Comparison of ENCODE assay signal across 17 cellular contexts in genomic region chr12:71787574-71787973, GRCh38. TPM values are rescaled to one million over a fixed set of nuclear protein-coding genes. Genes with fewer than 3 reads are reported as not detected.
DNase-seq lines count a peak whose midpoint lies in the region; ATAC-seq, FAIRE-seq and TF ChIP-seq lines count a peak whose summit lies in the region.
"Had no signal": no experiment of that assay in that cellular context is flagged by ENCODE, and none has a peak within 500 bp of the region (broad histone marks: within the 10 kb centered on the region; RNA-seq: fewer than 3 reads in every experiment).

No MANE protein-coding gene starts in this region.

- FAIRE-seq in K562 (lab: Jason Lieb, UNC): no peak
- FAIRE-seq: bronchial epithelial cell had no signal

- no peak overlapping the region for H3K4me3 ChIP-seq in right cardiac atrium (ENCODE audit: low read length)
- no peak overlapping the region for H3K4me3 ChIP-seq in heart right ventricle
- H3K4me3 ChIP-seq in K562: no peak overlapping the region
- H3K4me3 ChIP-seq in upper lobe of right lung: no peak overlapping the region
- no peak overlapping the region for H3K4me3 ChIP-seq in gastrocnemius medialis
- H3K4me3 ChIP-seq: lower lobe of right lung, PC-9 had no signal

- H3K27me3 ChIP-seq in right cardiac atrium (ENCODE audit: control insufficient read depth, insufficient read depth) (no peaks in the 10 kb centered on the region), heart right ventricle (no peaks in the 10 kb centered on the region), K562 (ENCODE audit: control insufficient read depth in 2 of 2, insufficient read depth in 2 of 2, low read length in 2 of 2) (no peaks in the 10 kb centered on the region), upper lobe of right lung (no peaks in the 10 kb centered on the region), gastrocnemius medialis (no peaks in the 10 kb centered on the region)

- peaks cover 79% of the 10 kb centered on the region for H3K36me3 Mint-ChIP-seq in stimulated activated effector memory CD8-positive, alpha-beta T cell treated with anti-CD3 and anti-CD28 coated beads, Interleukin-12 subunit alpha, Interleukin-12 subunit beta, amount 100 ng/mL, for 72 hours

- CTCF ChIA-PET in K562 (lab: Yijun Ruan, JAX; ENCODE audit: low intra/inter-chr PET ratio): no interaction called here

- in situ Hi-C loops in K562 (cut with MboI): no loop called here
- in situ Hi-C loops in gastrocnemius medialis (cut with MboI; ENCODE audit: low sequenced_read_pairs in 4 of 4): no loop called here

- no peak for TF ChIP-seq CTCF in heart right ventricle (IDR thresholded peaks at IDR 0.05)
- TF ChIP-seq CTCF in K562 (IDR thresholded peaks at IDR 0.05 in 2 of 3, conservative IDR thresholded peaks at IDR 0.05 in 1 of 3; ENCODE audit: insufficient read depth in 2 of 3, low read depth in 1 of 3, low read length in 3 of 3): no peak
- no peak for TF ChIP-seq CTCF in upper lobe of right lung (IDR thresholded peaks at IDR 0.05)
- TF ChIP-seq CTCF in gastrocnemius medialis (IDR thresholded peaks at IDR 0.05 in 4 of 5, conservative IDR thresholded peaks at IDR 0.05 in 1 of 5): no peak

- H3K9me3 ChIP-seq in right cardiac atrium (ENCODE audit: control insufficient read depth, low read length) (no peaks in the 10 kb centered on the region), heart right ventricle (no peaks in the 10 kb centered on the region), K562 (replicated peaks; ENCODE audit: control insufficient read depth, insufficient read depth, low read depth, low read length) (no peaks in the 10 kb centered on the region), upper lobe of right lung (no peaks in the 10 kb centered on the region), gastrocnemius medialis (no peaks in the 10 kb centered on the region)
- H3K9me3 ChIP-seq: lower lobe of right lung had no signal

- H3K36me3 ChIP-seq in heart right ventricle: peaks cover 0 to 84% (median 14%) of the 10 kb centered on the region in 9 donors
- H3K36me3 ChIP-seq in K562 (ENCODE audit: control insufficient read depth, insufficient read depth, low read length): peaks cover 36% of the 10 kb centered on the region; the same call in 2 of the 3 replicates
- peaks cover 64% of the 10 kb centered on the region for H3K36me3 ChIP-seq in upper lobe of right lung
- peaks cover 3 to 46% of the 10 kb centered on the region in 2 donors for H3K36me3 ChIP-seq in gastrocnemius medialis

- H3K79me2 ChIP-seq in K562 (ENCODE audit: control insufficient read depth, insufficient read depth, low read length): no peaks in the 10 kb centered on the region

- no peaks in the 10 kb centered on the region for H3K9me3 Mint-ChIP-seq in stimulated activated effector memory CD8-positive, alpha-beta T cell treated with anti-CD3 and anti-CD28 coated beads, Interleukin-12 subunit alpha, Interleukin-12 subunit beta, amount 100 ng/mL, for 72 hours
- H3K9me3 Mint-ChIP-seq: stimulated activated memory B cell treated with anti-CD40 and anti-IgM and Interleukin-4, amounts not matched to agents 10 μg/mL and 1 μg/mL and 100 μg/mL, for 72 hours had no signal

- H3K9ac ChIP-seq in K562 (ENCODE audit: insufficient read depth in 1 of 2, low read depth in 2 of 2, low read length in 2 of 2): no peak overlapping the region

- H3K27ac Mint-ChIP-seq in stimulated activated effector memory CD8-positive, alpha-beta T cell treated with anti-CD3 and anti-CD28 coated beads, Interleukin-12 subunit alpha, Interleukin-12 subunit beta, amount 100 ng/mL, for 72 hours: no peak overlapping the region
- H3K27ac Mint-ChIP-seq: stimulated activated memory B cell treated with anti-CD40 and anti-IgM and Interleukin-4, amounts not matched to agents 10 μg/mL and 1 μg/mL and 100 μg/mL, for 72 hours had no signal

- TF ChIP-seq EP300 in K562 (IDR thresholded peaks at IDR 0.05; ENCODE audit: low read length): no peak

- H3K4me1 Mint-ChIP-seq in stimulated activated effector memory CD8-positive, alpha-beta T cell treated with anti-CD3 and anti-CD28 coated beads, Interleukin-12 subunit alpha, Interleukin-12 subunit beta, amount 100 ng/mL, for 72 hours: no peaks in the 10 kb centered on the region

- POLR2A ChIA-PET in K562 (lab: Yijun Ruan, JAX): interaction anchor here (0.6 to 1.6 kb wide), 3 partner anchors 9 to 256 kb away, joined by 3 read pairs; partner anchors contain the start of gene RAB21

- no peaks in the 10 kb centered on the region for H3K9me1 ChIP-seq in K562 (ENCODE audit: control insufficient read depth, insufficient read depth, low read length)

- peaks cover 2% of the 10 kb centered on the region for H3K4me1 ChIP-seq in right cardiac atrium (ENCODE audit: control insufficient read depth, insufficient read depth, low read length)
- peaks cover 0 to 46% (median 0%) of the 10 kb centered on the region in 9 donors for H3K4me1 ChIP-seq in heart right ventricle
- H3K4me1 ChIP-seq in K562 (replicated peaks in 1 of 2; ENCODE audit: control insufficient read depth in 2 of 2, insufficient read depth in 2 of 2, low read length in 2 of 2): no peaks in the 10 kb centered on the region; a peak in 2 of 5 replicates
- peaks cover 4% of the 10 kb centered on the region for H3K4me1 ChIP-seq in upper lobe of right lung
- H3K4me1 ChIP-seq in gastrocnemius medialis: no peaks in the 10 kb centered on the region
- H3K4me1 ChIP-seq: lower lobe of right lung had no signal

- H3K4me3 Mint-ChIP-seq in stimulated activated effector memory CD8-positive, alpha-beta T cell treated with anti-CD3 and anti-CD28 coated beads, Interleukin-12 subunit alpha, Interleukin-12 subunit beta, amount 100 ng/mL, for 72 hours: no peak overlapping the region
- H3K4me3 Mint-ChIP-seq: stimulated activated memory B cell treated with anti-CD40 and anti-IgM and Interleukin-4, amounts not matched to agents 10 μg/mL and 1 μg/mL and 100 μg/mL, for 72 hours had no signal

- WGBS in right cardiac atrium: 62% methylated on average over 1 of the region's 1 CpG
- 69 to 84% methylated on average over 1 of the region's 1 CpG for WGBS in heart right ventricle, 2 donors
- 8% methylated on average over 1 of the region's 1 CpG for WGBS in K562 (ENCODE audit: insufficient coverage, low coverage, missing lambda C conversion rate)

- intact Hi-C loops in right cardiac atrium (cut with DNase I): loop anchor here in 1 of 4 donors (10.0 kb wide), 1 partner anchor 57 kb away; no protein-coding TSS in a partner anchor
- intact Hi-C loops in heart right ventricle (cut with DNase I): loop anchor here in 2 of 10 donors (10.0 kb wide), 2 partner anchors 117 to 147 kb away; partner anchors contain the start of gene TPH2 (in 1 of the 2)
- intact Hi-C loops in K562 (cut with micrococcal nuclease): loop anchor here (10.0 kb wide), 1 partner anchor 227 kb away; no protein-coding TSS in a partner anchor
- intact Hi-C loops in upper lobe of right lung (cut with DNase I): no loop called here
- intact Hi-C loops in gastrocnemius medialis (cut with DNase I; ENCODE audit: low total_unique reads): loop anchor here (10.0 kb wide), 1 partner anchor 137 kb away; no protein-coding TSS in a partner anchor
- intact Hi-C loops in left ventricle myocardium superior (cut with micrococcal nuclease): no loop called here

- no peak overlapping the region for H2AFZ ChIP-seq in K562 (ENCODE audit: low read depth, low read length)
- H2AFZ ChIP-seq: PC-9 had no signal

- no peak for DNase-seq in right cardiac atrium
- DNase-seq in heart right ventricle: no peak
- DNase-seq in SIG-M5 (lab: John Stamatoyannopoulos, UW): peak; percentile 36
- DNase-seq in K562 (ENCODE audit: extremely low read depth in 1 of 4, low spot score in 3 of 4): peak in 2 of 4 experiments; percentile 14 to 24
- DNase-seq in upper lobe of right lung: no peak
- no peak for DNase-seq in gastrocnemius medialis
- DNase-seq in stimulated activated effector memory CD8-positive, alpha-beta T cell treated with anti-CD3 and anti-CD28 coated beads, Interleukin-12 subunit alpha, Interleukin-12 subunit beta, amount 100 ng/mL, for 72 hours (ENCODE audit: low spot score in 2 of 2): no peak
- no peak for DNase-seq in left ventricle myocardium superior
- DNase-seq: activated CD4-positive, alpha-beta T cell treated with anti-CD3 and anti-CD28 coated beads for 4 hours; effector memory CD4-positive, alpha-beta T cell; H7; lower lobe of right lung; NCI-H187 treated with DMSO at 0.1 percent for 48 hours; NCI-H510A treated with DMSO at 0.1 percent for 48 hours; PC-9 had no signal

- no peak overlapping the region for H3K4me2 ChIP-seq in K562 (ENCODE audit: insufficient read depth, low read length)
- H3K4me2 ChIP-seq: PC-9 had no signal

- no peaks in the 10 kb centered on the region for H4K20me1 ChIP-seq in K562 (replicated peaks; ENCODE audit: control insufficient read depth, insufficient read depth, low read length)

- ATAC-seq in right cardiac atrium (peak; percentile 41 to 63), heart right ventricle (no peak), K562 (peak; percentile 72), upper lobe of right lung (peak; percentile 56), gastrocnemius medialis (no peak), left ventricle myocardium superior (no peak)
- no peak for ATAC-seq in stimulated activated effector memory CD8-positive, alpha-beta T cell treated with anti-CD3 and anti-CD28 coated beads, Interleukin-12 subunit alpha, Interleukin-12 subunit beta, amount 100 ng/mL, for 72 hours
- ATAC-seq: lower lobe of right lung; stimulated activated memory B cell treated with anti-CD40 and anti-IgM and Interleukin-4, amounts not matched to agents 10 μg/mL and 1 μg/mL and 100 μg/mL, for 72 hours had no signal

- TSS peak; percentile 25 for BruUV-seq in K562 (replicated peaks; lab: Mats Ljungman, UMichigan)

- no peak for TF ChIP-seq POLR2A in K562 (conservative IDR thresholded peaks at IDR 0.05)
- no peak for TF ChIP-seq POLR2A in gastrocnemius medialis (IDR thresholded peaks at IDR 0.05)

- H3K27ac ChIP-seq in right cardiac atrium (ENCODE audit: low read length) (no peak overlapping the region), heart right ventricle (peak overlapping the region in 2 of 10 donors; percentile 28 to 52), K562 (ENCODE audit: extremely low read depth, low read depth, low read length) (peak overlapping the region; percentile 46; the same call in 2 of the 3 replicates), upper lobe of right lung (peak overlapping the region; percentile 27), gastrocnemius medialis (no peak overlapping the region)
- H3K27ac ChIP-seq: lower lobe of right lung, PC-9 had no signal

- no peak for TF ChIP-seq RAD21 in K562 (CRISPR knock-in tag; conservative IDR thresholded peaks at IDR 0.05 in 1 of 2, IDR thresholded peaks at IDR 0.05 in 1 of 2)

RNA-seq across cellular contexts. Expression of gene RAB21, which starts 32.9 kb away (rescaled TPM):
- total RNA-seq in right cardiac atrium (100 to 1,000 TPM; 124 to 152 (median 133) TPM), heart right ventricle (100 to 1,000 TPM; 137 to 271 (median 211) TPM), K562 (2014; rRNA removed) (10.1 and 10.2 TPM in 2 replicates), K562 (2014; rRNA removed; fragmentation: Illumina TruSeq; extraction: Trizol) (45.6 and 53.7 TPM in 2 replicates), K562 (2015; rRNA removed; fragmentation: Illumina TruSeq; extraction: Trizol) (42.6 and 44.4 TPM in 2 replicates), K562 (2021) (34.7 and 40.2 TPM in 2 replicates), upper lobe of right lung (83.8 TPM), gastrocnemius medialis (10 to 100 TPM; 17.4 to 75.9 (median 45.7) TPM), left ventricle myocardium superior (169 TPM)
- polyA plus RNA-seq in right cardiac atrium (51.1 TPM), heart right ventricle (10 to 100 TPM; 10.2 to 37.6 TPM), K562 (2011; rRNA removed) (8.2 and 13.5 TPM in 2 replicates), K562 (2014; fragmentation: Illumina TruSeq; extraction: Trizol) (30.5 and 35.8 TPM in 2 replicates), K562 (2014; fragmentation: Nextera tagmentation; extraction: Ambion mirVana) (1 to 10 TPM; 5.3 to 8.2 TPM), K562 (2014; rRNA removed) (16.3 and 19.6 TPM in 2 replicates)
- 3.7 and 24.2 TPM in 2 replicates for total RNA-seq in K562 (2011; cell fraction: chromatin; rRNA removed; ENCODE audit: low replicate concordance)
- 2.3 and 2.8 TPM in 2 replicates for total RNA-seq in K562 (2011; cell fraction: nucleolus; rRNA removed)
- 4.5 and 9.6 TPM in 2 replicates for total RNA-seq in K562 (2011; cell fraction: nucleoplasm; rRNA removed)
- 0.79 and 1.6 TPM in 2 replicates for polyA plus RNA-seq in K562 (2011; cell fraction: cytosol; rRNA removed)
- 1.5 and 3.3 TPM in 2 replicates for polyA plus RNA-seq in K562 (2011; cell fraction: nucleus; rRNA removed)
- 20.7 and 30.1 TPM in 2 replicates for polyA plus RNA-seq in K562 (2012)
- polyA minus RNA-seq in K562 (2011; rRNA and poly(A)+ RNA removed): 23.0 and 25.7 TPM in 2 replicates
- 6.7 and 9.8 TPM in 2 replicates for polyA minus RNA-seq in K562 (2011; cell fraction: cytosol; rRNA and poly(A)+ RNA removed)
- 3.2 and 5.6 TPM in 2 replicates for polyA minus RNA-seq in K562 (2011; cell fraction: nucleus; rRNA and poly(A)+ RNA removed)

RNA-seq across cellular contexts. Expression of gene TBC1D15, which starts 52.0 kb away (rescaled TPM):
- total RNA-seq in right cardiac atrium: 10 to 100 TPM; 22.9 to 30.8 (median 28.5) TPM
- polyA plus RNA-seq in right cardiac atrium: 16.7 TPM
- 10 to 100 TPM; 24.6 to 33.8 (median 28.8) TPM for total RNA-seq in heart right ventricle
- 10 to 100 TPM; 10.7 to 15.9 TPM for polyA plus RNA-seq in heart right ventricle
- 16.1 and 86.7 TPM in 2 replicates for total RNA-seq in K562 (2011; cell fraction: chromatin; rRNA removed; ENCODE audit: low replicate concordance)
- 7.0 and 11.6 TPM in 2 replicates for total RNA-seq in K562 (2011; cell fraction: nucleolus; rRNA removed)
- total RNA-seq in K562 (2011; cell fraction: nucleoplasm; rRNA removed): 30.6 and 51.6 TPM in 2 replicates
- 13.5 and 14.9 TPM in 2 replicates for total RNA-seq in K562 (2014; rRNA removed)
- 24.8 and 33.7 TPM in 2 replicates for total RNA-seq in K562 (2014; rRNA removed; fragmentation: Illumina TruSeq; extraction: Trizol)
- total RNA-seq in K562 (2015; rRNA removed; fragmentation: Illumina TruSeq; extraction: Trizol): 18.4 and 20.5 TPM in 2 replicates
- 30.8 and 31.3 TPM in 2 replicates for total RNA-seq in K562 (2021)
- 44.4 and 52.0 TPM in 2 replicates for polyA plus RNA-seq in K562 (2011; rRNA removed)
- polyA plus RNA-seq in K562 (2011; cell fraction: cytosol; rRNA removed): 5.7 and 13.2 TPM in 2 replicates
- polyA plus RNA-seq in K562 (2011; cell fraction: nucleus; rRNA removed): 24.0 and 45.1 TPM in 2 replicates
- 30.2 and 31.5 TPM in 2 replicates for polyA plus RNA-seq in K562 (2012)
- polyA plus RNA-seq in K562 (2014; fragmentation: Illumina TruSeq; extraction: Trizol): 38.3 and 38.4 TPM in 2 replicates
- polyA plus RNA-seq in K562 (2014; fragmentation: Nextera tagmentation; extraction: Ambion mirVana): 10 to 100 TPM; 31.3 to 32.5 TPM
- 31.3 and 34.1 TPM in 2 replicates for polyA plus RNA-seq in K562 (2014; rRNA removed)
- polyA minus RNA-seq in K562 (2011; rRNA and poly(A)+ RNA removed): 61.2 and 76.5 TPM in 2 replicates
- 13.4 and 18.0 TPM in 2 replicates for polyA minus RNA-seq in K562 (2011; cell fraction: cytosol; rRNA and poly(A)+ RNA removed)
- polyA minus RNA-seq in K562 (2011; cell fraction: nucleus; rRNA and poly(A)+ RNA removed): 28.1 and 60.3 TPM in 2 replicates
- total RNA-seq in upper lobe of right lung: 67.1 TPM
- 10 to 100 TPM; 48.2 to 89.2 (median 52.2) TPM for total RNA-seq in gastrocnemius medialis
- total RNA-seq in left ventricle myocardium superior: 27.8 TPM

Comparison
In these comparisons a context has a peak if more than half of its experiments do, and no peak if none do; other contexts are left out.
1. ATAC-seq: peak in right cardiac atrium (2 of 2), K562 (single experiment) and upper lobe of right lung (single experiment); none in heart right ventricle (0 of 8), gastrocnemius medialis (0 of 2), stimulated activated effector memory CD8-positive, alpha-beta T cell treated with anti-CD3 and anti-CD28 coated beads, Interleukin-12 subunit alpha, Interleukin-12 subunit beta, amount 100 ng/mL, for 72 hours (single experiment) and left ventricle myocardium superior (single experiment).
2. H3K27ac ChIP-seq: peak in K562 (single experiment) and upper lobe of right lung (single experiment); none in right cardiac atrium (single experiment) and gastrocnemius medialis (0 of 4).
3. intact Hi-C loops: an anchor here in K562 (10.0 kb wide) and gastrocnemius medialis (10.0 kb wide); none called in upper lobe of right lung and left ventricle myocardium superior.